Comparison of ENCODE assay signal across 24 cellular contexts in the genomic region with DNA sequence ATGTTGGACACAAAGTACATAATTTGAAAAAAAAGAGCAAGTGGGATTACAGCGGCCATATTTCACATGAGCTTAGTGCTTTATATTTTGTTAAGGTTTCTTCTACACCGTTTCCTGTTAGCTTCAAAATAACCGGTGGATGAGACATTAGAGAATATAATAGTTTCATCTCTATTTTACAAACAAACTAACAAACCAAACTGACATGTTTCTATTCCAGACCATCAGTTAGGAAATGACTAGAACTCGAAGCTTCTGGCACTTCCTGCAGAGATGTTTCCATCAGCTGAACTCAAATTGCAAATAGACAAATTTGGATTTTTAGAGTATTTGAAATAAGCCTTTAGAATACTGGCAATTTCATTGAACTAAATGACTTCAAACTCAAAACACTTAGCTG.
DNase-seq lines count a peak whose midpoint lies in the region; ATAC-seq and TF ChIP-seq lines count a peak whose summit lies in the region.
"Had no signal": no experiment of that assay in that cellular context is flagged by ENCODE, and none has a peak within 500 bp of the region (broad histone marks: within the 10 kb centered on the region; RNA-seq: fewer than 3 reads in every experiment).

No MANE protein-coding gene starts in this region.

- H3K4me1 Mint-ChIP-seq in Calu3 (ENCODE audit: low read depth, unreplicated experiment): no peaks in the 10 kb centered on the region
- H3K4me1 Mint-ChIP-seq: CD14-positive monocyte; CD4-positive, CD25-positive, alpha-beta regulatory T cell; CD8-positive, alpha-beta memory T cell had no signal

- intact Hi-C loops in aorta (cut with DNase I) (no loop called here), Calu3 (cut with micrococcal nuclease; ENCODE audit: unreplicated experiment) (no loop called here)

- WGBS in aorta, 2 donors: 77 to 79% methylated on average over 4 of the region's 4 CpGs

- H3K27me3 ChIP-seq in BLaER1 (no peaks in the 10 kb centered on the region), aorta (ENCODE audit: control insufficient read depth in 1 of 2, insufficient read depth in 2 of 2, low read length in 1 of 2) (no peaks in the 10 kb centered on the region)
- H3K27me3 ChIP-seq: BE2C had no signal

- H3K27ac ChIP-seq in BLaER1 (peak overlapping the region; percentile 79), aorta (ENCODE audit: low read depth in 1 of 2, low read length in 2 of 2) (no peak overlapping the region)
- H3K27ac ChIP-seq: 22Rv1, A549 had no signal

- peak; percentile 56 for ATAC-seq in GM18519 (IDR thresholded peaks at IDR 0.05; ENCODE audit: low FRiP score, unreplicated experiment)
- ATAC-seq in GM18868 (IDR thresholded peaks at IDR 0.05; ENCODE audit: unreplicated experiment): peak; percentile 49
- peak; percentile 53 for ATAC-seq in HG02884 (IDR thresholded peaks at IDR 0.05; ENCODE audit: unreplicated experiment)
- no peak for ATAC-seq in aorta (ENCODE audit: low FRiP score)
- ATAC-seq: A549, GM12878 had no signal

- H3K4me3 ChIP-seq in BLaER1: 0 out of 2 replicates have a peak overlapping the region, but pooled peaks have one; percentile 11
- H3K4me3 ChIP-seq in aorta (ENCODE audit: low read length in 2 of 2): no peak overlapping the region
- H3K4me3 ChIP-seq: A549, GM12878 had no signal

- H3K27ac Mint-ChIP-seq in Calu3 (ENCODE audit: unreplicated experiment): no peak overlapping the region
- H3K27ac Mint-ChIP-seq: CD14-positive monocyte; CD4-positive, alpha-beta memory T cell; CD4-positive, CD25-positive, alpha-beta regulatory T cell; CD8-positive, alpha-beta memory T cell had no signal

- peaks cover 4% of the 10 kb centered on the region for H3K9me3 Mint-ChIP-seq in Calu3 (ENCODE audit: low read depth, unreplicated experiment)

- CTCF ChIA-PET in Calu3 (lab: Charles Lee): no interaction called here

- peak overlapping the region; percentile 71 for H3K4me2 ChIP-seq in BLaER1
- H3K4me2 ChIP-seq: A549 had no signal

- in situ Hi-C loops in ACHN (cut with HindIII; ENCODE audit: low pct_ligation_motif_present, low pct_unique_long_range_greater_than_20kb, low sequenced_read_pairs): no loop called here

- peaks cover 69% of the 10 kb centered on the region for H3K4me1 ChIP-seq in BLaER1
- no peaks in the 10 kb centered on the region for H3K4me1 ChIP-seq in aorta (ENCODE audit: control insufficient read depth in 1 of 2, insufficient read depth in 2 of 2, low read length in 2 of 2)
- H3K4me1 ChIP-seq: A549, BE2C had no signal

- no peak for TF ChIP-seq CTCF in Calu3 (IDR thresholded peaks at IDR 0.05; ENCODE audit: unreplicated experiment)

- H3K36me3 Mint-ChIP-seq in Calu3 (ENCODE audit: insufficient read depth, unreplicated experiment): no peaks in the 10 kb centered on the region
- H3K36me3 Mint-ChIP-seq: CD14-positive monocyte; CD4-positive, alpha-beta memory T cell; CD4-positive, CD25-positive, alpha-beta regulatory T cell; CD8-positive, alpha-beta memory T cell had no signal

- H3K9me3 ChIP-seq in BLaER1 (peaks cover 23% of the 10 kb centered on the region; the same call in 1 of the 2 replicates), aorta (ENCODE audit: control insufficient read depth, low read length) (no peaks in the 10 kb centered on the region)
- H3K9me3 ChIP-seq: A549, BE2C had no signal

- H3K36me3 ChIP-seq in BLaER1: no peaks in the 10 kb centered on the region
- H3K36me3 ChIP-seq in aorta (ENCODE audit: control insufficient read depth in 1 of 2, insufficient read depth in 2 of 2, low read length in 1 of 2): no peaks in the 10 kb centered on the region
- H3K36me3 ChIP-seq: BE2C had no signal

- H3K4me3 Mint-ChIP-seq in Calu3 (ENCODE audit: low read depth, unreplicated experiment): no peak overlapping the region
- H3K4me3 Mint-ChIP-seq: CD14-positive monocyte; CD4-positive, alpha-beta memory T cell; CD4-positive, CD25-positive, alpha-beta regulatory T cell; CD8-positive, alpha-beta memory T cell had no signal

- no peak overlapping the region for H3K9ac ChIP-seq in BLaER1

- no peaks in the 10 kb centered on the region for H3K27me3 Mint-ChIP-seq in Calu3 (ENCODE audit: unreplicated experiment)
- H3K27me3 Mint-ChIP-seq: CD4-positive, CD25-positive, alpha-beta regulatory T cell had no signal

- no peaks in the 10 kb centered on the region for H4K20me1 ChIP-seq in BLaER1

- DNase-seq in aorta: no peak
- no peak for DNase-seq in Calu3
- no peak for DNase-seq in ACHN
- no peak for DNase-seq in DMS 273 treated with DMSO at 0.1 percent for 48 hours (lab: John Stamatoyannopoulos, UW)
- DNase-seq: BE2C; C1 segment of cervical spinal cord; CD4-positive, alpha-beta memory T cell; CD4-positive, CD25-positive, alpha-beta regulatory T cell; CD8-positive, alpha-beta memory T cell; COR-L47; DMS153; DMS53; DMS79; DND-41; EL; GDM1 had no signal

- no TSS peak for BruUV-seq in Calu3 (replicated peaks; lab: Mats Ljungman, UMichigan)
